Comparison of ENCODE assay signal across 9 cellular contexts in the genomic region with DNA sequence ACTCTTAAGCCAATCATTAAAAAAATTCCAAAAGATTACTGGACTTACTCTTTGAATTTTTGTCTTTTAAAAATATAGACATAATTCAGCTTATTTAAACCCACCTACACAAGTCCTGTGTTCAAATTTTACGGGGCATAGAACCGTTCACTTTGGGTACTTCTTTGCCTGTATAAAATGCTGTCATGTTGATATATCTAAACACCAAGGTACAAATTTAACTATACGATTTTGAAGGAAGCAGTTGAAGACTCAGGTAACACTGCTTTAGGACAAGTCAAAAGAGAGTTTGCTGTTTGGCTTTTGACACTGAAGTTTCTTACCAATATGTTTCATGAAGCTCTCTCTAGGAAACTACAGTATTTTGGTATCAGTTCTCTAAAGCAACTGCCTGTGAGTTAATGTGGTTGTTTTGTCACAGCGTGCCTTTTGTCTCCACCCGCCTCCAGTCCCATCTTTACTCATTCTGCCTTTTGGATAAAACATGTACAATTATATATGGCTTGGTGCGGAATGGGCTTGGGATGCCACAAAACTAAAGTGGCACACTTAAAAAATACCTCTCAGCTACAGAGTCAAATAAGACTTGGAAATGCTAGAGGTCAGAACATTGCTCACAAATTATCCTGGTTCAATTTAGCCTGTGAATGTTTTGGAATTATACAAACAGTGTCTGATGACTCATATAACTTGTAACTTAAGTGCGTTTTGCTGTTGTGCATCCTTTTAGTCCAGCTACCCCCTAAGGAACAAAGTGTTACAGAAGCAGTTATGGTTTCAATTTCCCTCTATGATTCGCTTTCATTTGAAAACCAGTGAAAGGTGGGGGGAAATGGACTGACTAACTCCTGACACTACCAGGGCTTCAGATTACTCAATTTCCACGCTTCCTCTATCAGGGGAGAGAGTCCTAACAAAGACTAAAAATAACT. TPM values are rescaled to one million over a fixed set of nuclear protein-coding genes. Genes with fewer than 3 reads are reported as not detected.
DNase-seq lines count a peak whose midpoint lies in the region; ATAC-seq and TF ChIP-seq lines count a peak whose summit lies in the region.
"Had no signal": no experiment of that assay in that cellular context is flagged by ENCODE, and none has a peak within 500 bp of the region (broad histone marks: within the 10 kb centered on the region; RNA-seq: fewer than 3 reads in every experiment).

No MANE protein-coding gene starts in this region.

- H3K4me1 ChIP-seq in ACC112 (ENCODE audit: control insufficient read depth, insufficient read depth, low read length, unreplicated experiment) = peaks cover 71% of the 10 kb centered on the region
- no peaks in the 10 kb centered on the region for H3K4me1 ChIP-seq in naive thymus-derived CD4-positive, alpha-beta T cell (ENCODE audit: control insufficient read depth in 2 of 2, insufficient read depth in 2 of 2, low read length in 2 of 2)

- POLR2A ChIA-PET in naive thymus-derived CD4-positive, alpha-beta T cell (lab: Charles Lee) = no interaction called here
- POLR2A ChIA-PET in activated CD8-positive, alpha-beta T cell treated with anti-CD3 and anti-CD28 coated beads, Interleukin-2, amount 10 ng/mL, durations not matched to agents 7 days and 5 days (lab: Charles Lee) = no interaction called here

- peak overlapping the region; percentile 43 for H3K4me3 ChIP-seq in ACC112 (ENCODE audit: low read depth, low read length)
- no peak overlapping the region for H3K4me3 ChIP-seq in naive thymus-derived CD4-positive, alpha-beta T cell (ENCODE audit: low read length)

- CTCF ChIA-PET in naive thymus-derived CD4-positive, alpha-beta T cell (lab: Charles Lee) = interaction anchor here (0.5 kb wide), 1 partner anchor 233 kb away, joined by 3 read pairs; no protein-coding TSS in a partner anchor
- CTCF ChIA-PET in activated CD8-positive, alpha-beta T cell treated with anti-CD3 and anti-CD28 coated beads, Interleukin-2, amount 10 ng/mL, durations not matched to agents 7 days and 5 days (lab: Charles Lee) = no interaction called here

- no peak overlapping the region for H3K4me3 Mint-ChIP-seq in naive thymus-derived CD4-positive, alpha-beta T cell
- H3K4me3 Mint-ChIP-seq in activated CD8-positive, alpha-beta T cell treated with anti-CD3 and anti-CD28 coated beads, Interleukin-2, amount 10 ng/mL, durations not matched to agents 7 days and 5 days = no peak overlapping the region
- H3K4me3 Mint-ChIP-seq: activated T-cell treated with anti-CD3 and anti-CD28 coated beads, Interleukin-2, amount 50 U/mL, for 72 hours had no signal

- H3K27me3 Mint-ChIP-seq in naive thymus-derived CD4-positive, alpha-beta T cell = peaks cover 0 to 5% (median under 1%) of the 10 kb centered on the region in 5 donors
- H3K27me3 Mint-ChIP-seq in activated CD8-positive, alpha-beta T cell treated with anti-CD3 and anti-CD28 coated beads, Interleukin-2, amount 10 ng/mL, durations not matched to agents 7 days and 5 days (ENCODE audit: low read depth) = no peaks in the 10 kb centered on the region

- no peak overlapping the region for H3K27ac Mint-ChIP-seq in naive thymus-derived CD4-positive, alpha-beta T cell
- no peak overlapping the region for H3K27ac Mint-ChIP-seq in activated CD8-positive, alpha-beta T cell treated with anti-CD3 and anti-CD28 coated beads, Interleukin-2, amount 10 ng/mL, durations not matched to agents 7 days and 5 days
- H3K27ac Mint-ChIP-seq: activated T-cell treated with anti-CD3 and anti-CD28 coated beads, Interleukin-2, amount 50 U/mL, for 72 hours had no signal

- H3K27me3 ChIP-seq in ACC112 (ENCODE audit: insufficient read depth, low read length) = no peaks in the 10 kb centered on the region
- no peaks in the 10 kb centered on the region for H3K27me3 ChIP-seq in naive thymus-derived CD4-positive, alpha-beta T cell (ENCODE audit: control insufficient read depth in 2 of 2, insufficient read depth in 2 of 2, low read length in 2 of 2)

- no peaks in the 10 kb centered on the region for H3K36me3 Mint-ChIP-seq in naive thymus-derived CD4-positive, alpha-beta T cell
- H3K36me3 Mint-ChIP-seq in activated CD8-positive, alpha-beta T cell treated with anti-CD3 and anti-CD28 coated beads, Interleukin-2, amount 10 ng/mL, durations not matched to agents 7 days and 5 days (ENCODE audit: low read depth) = no peaks in the 10 kb centered on the region

- H3K27ac ChIP-seq in ACC112 (ENCODE audit: low read depth, low read length) = peak overlapping the region; percentile 89
- H3K27ac ChIP-seq in naive thymus-derived CD4-positive, alpha-beta T cell (ENCODE audit: low read depth, low read length) = no peak overlapping the region

- no peaks in the 10 kb centered on the region for H3K4me1 Mint-ChIP-seq in naive thymus-derived CD4-positive, alpha-beta T cell
- no peaks in the 10 kb centered on the region for H3K4me1 Mint-ChIP-seq in activated CD8-positive, alpha-beta T cell treated with anti-CD3 and anti-CD28 coated beads, Interleukin-2, amount 10 ng/mL, durations not matched to agents 7 days and 5 days (ENCODE audit: low read depth)

- H3K36me3 ChIP-seq in ACC112 (ENCODE audit: insufficient read depth, low read length) = no peaks in the 10 kb centered on the region
- no peaks in the 10 kb centered on the region for H3K36me3 ChIP-seq in naive thymus-derived CD4-positive, alpha-beta T cell (ENCODE audit: control insufficient read depth in 2 of 3, insufficient read depth in 3 of 3, low read length in 3 of 3)

- DNase-seq in naive thymus-derived CD4-positive, alpha-beta T cell = no peak
- DNase-seq in activated CD8-positive, alpha-beta T cell treated with anti-CD3 and anti-CD28 coated beads, Interleukin-2, amount 10 ng/mL, durations not matched to agents 7 days and 5 days = no peak
- no peak for DNase-seq in erythroblast (lab: John Stamatoyannopoulos, UW)
- no peak for DNase-seq in 8988T
- DNase-seq: activated T-cell treated with anti-CD3 and anti-CD28 coated beads, Interleukin-2, amount 50 U/mL, for 72 hours had no signal

- intact Hi-C loops in naive thymus-derived CD4-positive, alpha-beta T cell (cut with micrococcal nuclease) = no loop called here

- H2AFZ ChIP-seq in ACC112 (ENCODE audit: low read length, unreplicated experiment) = no peak overlapping the region

- peak; percentile 80 for ATAC-seq in GM19328 (IDR thresholded peaks at IDR 0.05; ENCODE audit: unreplicated experiment)
- peak; percentile 91 for ATAC-seq in HG03135 (IDR thresholded peaks at IDR 0.05; ENCODE audit: unreplicated experiment)
- peak; percentile 58 for ATAC-seq in SK-N-SH treated with all-trans-retinoic acid at 6 μM for 48 hours
- peak; percentile 57 for ATAC-seq in naive thymus-derived CD4-positive, alpha-beta T cell
- no peak for ATAC-seq in activated CD8-positive, alpha-beta T cell treated with anti-CD3 and anti-CD28 coated beads, Interleukin-2, amount 10 ng/mL, durations not matched to agents 7 days and 5 days

- no peaks in the 10 kb centered on the region for H3K9me3 Mint-ChIP-seq in naive thymus-derived CD4-positive, alpha-beta T cell
- no peaks in the 10 kb centered on the region for H3K9me3 Mint-ChIP-seq in activated CD8-positive, alpha-beta T cell treated with anti-CD3 and anti-CD28 coated beads, Interleukin-2, amount 10 ng/mL, durations not matched to agents 7 days and 5 days (ENCODE audit: insufficient read depth)
- H3K9me3 Mint-ChIP-seq: activated T-cell treated with anti-CD3 and anti-CD28 coated beads, Interleukin-2, amount 50 U/mL, for 72 hours had no signal

- H3K79me2 ChIP-seq in ACC112 (ENCODE audit: control insufficient read depth, insufficient read depth, low read length, unreplicated experiment) = peaks cover 41% of the 10 kb centered on the region

- no peaks in the 10 kb centered on the region for H3K9me3 ChIP-seq in naive thymus-derived CD4-positive, alpha-beta T cell (ENCODE audit: control insufficient read depth in 2 of 3, low read length in 3 of 3)

- TF ChIP-seq POLR2A in erythroblast (IDR thresholded peaks at IDR 0.05; ENCODE audit: low read length) = no peak

TF ChIP-seq in SK-N-SH treated with all-trans-retinoic acid at 6 μM for 48 hours, 23 proteins besides CTCF, POLR2A, EP300 and RAD21 (continues in another document):
- TF ChIP-seq ISL1 (CRISPR knock-in tag; IDR thresholded peaks at IDR 0.05) = no peak
- no peak for TF ChIP-seq SNAI2 (CRISPR knock-in tag; IDR thresholded peaks at IDR 0.05)
- TF ChIP-seq ZFP3 (CRISPR knock-in tag; IDR thresholded peaks at IDR 0.05) = no peak
- TF ChIP-seq GLIS3 (CRISPR knock-in tag; IDR thresholded peaks at IDR 0.05) = no peak
- TF ChIP-seq ZFP30 (CRISPR knock-in tag; IDR thresholded peaks at IDR 0.05) = no peak
- TF ChIP-seq ARNTL (CRISPR knock-in tag; IDR thresholded peaks at IDR 0.05; ENCODE audit: borderline replicate concordance, low read depth) = no peak
- TF ChIP-seq ZNF565 (CRISPR knock-in tag; conservative IDR thresholded peaks at IDR 0.05; ENCODE audit: low read depth) = no peak
- TF ChIP-seq CSDC2 (CRISPR knock-in tag; IDR thresholded peaks at IDR 0.05) = no peak
- no peak for TF ChIP-seq TOX (CRISPR knock-in tag; IDR thresholded peaks at IDR 0.05; ENCODE audit: borderline replicate concordance)
- TF ChIP-seq ESRRG (CRISPR knock-in tag; IDR thresholded peaks at IDR 0.05) = no peak
- no peak for TF ChIP-seq OSR1 (CRISPR knock-in tag; IDR thresholded peaks at IDR 0.05)
- TF ChIP-seq BACH2 (CRISPR knock-in tag; IDR thresholded peaks at IDR 0.05; ENCODE audit: borderline replicate concordance) = no peak
- TF ChIP-seq, protein P1, sequence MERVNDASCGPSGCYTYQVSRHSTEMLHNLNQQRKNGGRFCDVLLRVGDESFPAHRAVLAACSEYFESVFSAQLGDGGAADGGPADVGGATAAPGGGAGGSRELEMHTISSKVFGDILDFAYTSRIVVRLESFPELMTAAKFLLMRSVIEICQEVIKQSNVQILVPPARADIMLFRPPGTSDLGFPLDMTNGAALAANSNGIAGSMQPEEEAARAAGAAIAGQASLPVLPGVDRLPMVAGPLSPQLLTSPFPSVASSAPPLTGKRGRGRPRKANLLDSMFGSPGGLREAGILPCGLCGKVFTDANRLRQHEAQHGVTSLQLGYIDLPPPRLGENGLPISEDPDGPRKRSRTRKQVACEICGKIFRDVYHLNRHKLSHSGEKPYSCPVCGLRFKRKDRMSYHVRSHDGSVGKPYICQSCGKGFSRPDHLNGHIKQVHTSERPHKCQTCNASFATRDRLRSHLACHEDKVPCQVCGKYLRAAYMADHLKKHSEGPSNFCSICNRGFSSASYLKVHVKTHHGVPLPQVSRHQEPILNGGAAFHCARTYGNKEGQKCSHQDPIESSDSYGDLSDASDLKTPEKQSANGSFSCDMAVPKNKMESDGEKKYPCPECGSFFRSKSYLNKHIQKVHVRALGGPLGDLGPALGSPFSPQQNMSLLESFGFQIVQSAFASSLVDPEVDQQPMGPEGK (CRISPR knock-in tag; IDR thresholded peaks at IDR 0.05; ENCODE audit: borderline replicate concordance) = no peak
- no peak for TF ChIP-seq RARB (CRISPR knock-in tag; IDR thresholded peaks at IDR 0.05)
- TF ChIP-seq PPARA (CRISPR knock-in tag; IDR thresholded peaks at IDR 0.05; ENCODE audit: borderline replicate concordance) = no peak
- TF ChIP-seq ZNF70 (CRISPR knock-in tag; IDR thresholded peaks at IDR 0.05) = no peak

RNA-seq across cellular contexts. Expression of a gene that starts 38.7 kb away (rescaled TPM):
- total RNA-seq in naive thymus-derived CD4-positive, alpha-beta T cell = under 1 TPM in 1 of 5 experiments, not detected in 4; 0.39 TPM
- polyA plus RNA-seq in naive thymus-derived CD4-positive, alpha-beta T cell = not detected
- not detected for total RNA-seq in activated CD8-positive, alpha-beta T cell treated with anti-CD3 and anti-CD28 coated beads, Interleukin-2, amount 10 ng/mL, durations not matched to agents 7 days and 5 days
- total RNA-seq: activated T-cell treated with anti-CD3 and anti-CD28 coated beads, Interleukin-2, amount 50 U/mL, for 72 hours had no signal
